8 cellular contexts compared by ENCODE assay signal in the genomic region with DNA sequence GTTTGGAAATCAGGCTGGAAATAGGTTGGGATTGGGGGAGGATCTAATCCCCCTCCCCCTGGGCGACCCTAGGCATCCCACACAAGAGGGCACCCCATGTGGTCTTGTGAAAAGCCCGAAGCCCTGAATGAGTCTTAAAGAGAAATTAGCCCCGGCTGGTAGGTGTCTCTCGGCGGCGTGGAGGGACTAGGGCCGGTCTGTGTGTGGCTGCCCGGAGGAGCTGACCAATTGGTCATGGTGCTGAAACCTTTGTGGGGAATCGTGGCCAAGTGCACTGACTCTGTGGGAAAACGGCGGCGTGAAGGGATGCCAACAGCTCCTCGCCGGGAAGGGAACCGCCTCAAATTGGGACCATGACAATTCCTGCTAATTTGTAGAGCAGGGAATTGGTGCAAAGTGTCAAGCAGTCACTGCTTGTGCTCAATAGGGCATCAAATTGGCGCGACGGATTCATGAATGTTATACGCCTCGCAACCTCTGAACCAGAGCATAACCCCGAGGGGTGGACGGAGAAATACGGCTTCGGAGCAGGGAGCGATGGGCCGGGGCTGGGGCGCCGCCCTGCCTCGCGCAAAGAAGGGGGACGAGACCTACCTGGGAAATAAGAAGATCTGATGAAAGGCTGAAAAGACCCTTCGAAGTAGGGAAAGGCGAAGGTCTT. TPM values are rescaled to one million over a fixed set of nuclear protein-coding genes. Genes with fewer than 3 reads are reported as not detected.
DNase-seq lines count a peak whose midpoint lies in the region; ATAC-seq, FAIRE-seq and TF ChIP-seq lines count a peak whose summit lies in the region.

No MANE protein-coding gene starts in this region.

- no peak overlapping the region for H3K4me3 ChIP-seq in AG04450 (ENCODE audit: low read depth, low read length)
- no peak overlapping the region for H3K4me3 ChIP-seq in GM12878
- H3K4me3 ChIP-seq in thyroid gland (replicated peaks in 1 of 3): no peak overlapping the region

- ATAC-seq in GM12878 (peak; percentile 67), HG03139 (IDR thresholded peaks at IDR 0.05; ENCODE audit: unreplicated experiment) (no peak)
- no peak for ATAC-seq in activated T-helper 17 cell treated with anti-CD3 and anti-CD28 coated beads, Interleukin-2, amount 50 U/mL, for 72 hours (replicated peaks)

- peaks cover 8% of the 10 kb centered on the region for H3K9me3 Mint-ChIP-seq in activated T-helper 17 cell treated with anti-CD3 and anti-CD28 coated beads, Interleukin-2, amount 50 U/mL, for 72 hours

- peaks cover 39% of the 10 kb centered on the region for H3K36me3 Mint-ChIP-seq in activated T-helper 17 cell treated with anti-CD3 and anti-CD28 coated beads, Interleukin-2, amount 50 U/mL, for 72 hours (ENCODE audit: low read depth)

- no peak overlapping the region for H3K27ac Mint-ChIP-seq in activated T-helper 17 cell treated with anti-CD3 and anti-CD28 coated beads, Interleukin-2, amount 50 U/mL, for 72 hours

- no peaks in the 10 kb centered on the region; the same call in 1 of the 2 replicates for H3K4me1 ChIP-seq in GM12878 (ENCODE audit: control insufficient read depth, insufficient read depth, low read length)
- H3K4me1 ChIP-seq in thyroid gland: peaks cover 21 to 28% of the 10 kb centered on the region in 2 donors

- TF ChIP-seq RAD21 in GM12878 (IDR thresholded peaks at IDR 0.05; ENCODE audit: insufficient read depth, low read depth, low read length): no peak

- H3K27ac ChIP-seq in AG04450 (ENCODE audit: low read depth, low read length) (no peak overlapping the region), GM12878 (ENCODE audit: control insufficient read depth, insufficient read depth) (no peak overlapping the region), thyroid gland (no peak overlapping the region)

- no peak overlapping the region for H3K9ac ChIP-seq in GM12878 (ENCODE audit: control insufficient read depth, insufficient read depth, low read length)

- POLR2A ChIA-PET in AG04450 (lab: Yijun Ruan, JAX) (no interaction called here), GM12878 (lab: Charles Lee) (no interaction called here)

- H3K27me3 ChIP-seq in AG04450 (ENCODE audit: control insufficient read depth, insufficient read depth, low read length) (peaks cover 88% of the 10 kb centered on the region), GM12878 (replicated peaks in 1 of 2; ENCODE audit: control insufficient read depth in 2 of 2, insufficient read depth in 2 of 2, low read length in 1 of 2) (peaks cover 14 to 19% of the 10 kb centered on the region in 2 experiments), thyroid gland (peaks cover 54% of the 10 kb centered on the region)

- no peak for TF ChIP-seq POLR2A in GM12878 (IDR thresholded peaks at IDR 0.05; ENCODE audit: low read depth, low read length)
- TF ChIP-seq POLR2A in thyroid gland (IDR thresholded peaks at IDR 0.05): no peak

- in situ Hi-C loops in GM12878 (cut with MboI): no loop called here

- H3K36me3 ChIP-seq in GM12878 (ENCODE audit: control insufficient read depth in 2 of 2, insufficient read depth in 2 of 2, low read length in 1 of 2): no peaks in the 10 kb centered on the region
- H3K36me3 ChIP-seq in thyroid gland: no peaks in the 10 kb centered on the region

- TF ChIP-seq CTCF in AG04450 (IDR thresholded peaks at IDR 0.05; ENCODE audit: low read depth, low read length) (no peak), GM12878 (IDR thresholded peaks at IDR 0.05 in 2 of 3, conservative IDR thresholded peaks at IDR 0.05 in 1 of 3; ENCODE audit: control insufficient read depth in 2 of 3, extremely low read depth in 1 of 3, insufficient read depth in 1 of 3, low read depth in 3 of 3, low read length in 3 of 3) (no peak), thyroid gland (IDR thresholded peaks at IDR 0.05) (no peak)

- peaks cover 29% of the 10 kb centered on the region for H3K4me1 Mint-ChIP-seq in activated T-helper 17 cell treated with anti-CD3 and anti-CD28 coated beads, Interleukin-2, amount 50 U/mL, for 72 hours

- H3K27me3 Mint-ChIP-seq in activated T-helper 17 cell treated with anti-CD3 and anti-CD28 coated beads, Interleukin-2, amount 50 U/mL, for 72 hours: peaks cover 69% of the 10 kb centered on the region

- DNase-seq in AG04450 (ENCODE audit: low read depth, low spot score) (peak; percentile 3), HK-2 (ENCODE audit: unreplicated experiment) (peak; percentile 26), GM12878 (ENCODE audit: low read depth, low spot score) (no peak), kidney tubule cell (ENCODE audit: low spot score) (peak; percentile 47), thyroid gland (peak; percentile 67 to 76), GDM1 (lab: John Stamatoyannopoulos, UW) (no peak)

- no peak overlapping the region for H2AFZ ChIP-seq in GM12878 (ENCODE audit: control insufficient read depth, low read depth, low read length)

- SMC1A ChIA-PET in GM12878 (lab: Charles Lee; ENCODE audit: uncharacterized antibody, unreplicated experiment): no interaction called here

- CTCF ChIA-PET in AG04450 (lab: Charles Lee): interaction anchor here (0.6 to 2.3 kb wide), 3 partner anchors 26 to 451 kb away, joined by 3 to 6 read pairs (median 3); no protein-coding TSS in a partner anchor
- CTCF ChIA-PET in GM12878 (lab: Yijun Ruan, JAX): no interaction called here

- no peak overlapping the region for H3K4me3 Mint-ChIP-seq in activated T-helper 17 cell treated with anti-CD3 and anti-CD28 coated beads, Interleukin-2, amount 50 U/mL, for 72 hours

- TF ChIP-seq EP300 in GM12878 (IDR thresholded peaks at IDR 0.05; ENCODE audit: borderline replicate concordance in 1 of 2, control insufficient read depth in 1 of 2, low read depth in 2 of 2, low read length in 2 of 2): no peak

- intact Hi-C loops in GM12878 (cut with micrococcal nuclease; ENCODE audit: unreplicated experiment) (no loop called here), thyroid gland (cut with DNase I) (no loop called here)

- H3K9me3 ChIP-seq in AG04450 (ENCODE audit: control insufficient read depth, insufficient read depth, low read length) (peaks cover 17% of the 10 kb centered on the region), GM12878 (replicated peaks; ENCODE audit: control insufficient read depth, insufficient read depth, low read length) (no peaks in the 10 kb centered on the region; the same call in 2 of the 3 replicates), thyroid gland (no peaks in the 10 kb centered on the region)

- no peaks in the 10 kb centered on the region for H4K20me1 ChIP-seq in GM12878 (ENCODE audit: control insufficient read depth, insufficient read depth)

- BruUV-seq in GM12878 (replicated peaks; lab: Mats Ljungman, UMichigan): no TSS peak

- FAIRE-seq in GM12878 (lab: Jason Lieb, UNC): no peak

- no peaks in the 10 kb centered on the region for H3K79me2 ChIP-seq in GM12878 (ENCODE audit: control insufficient read depth, insufficient read depth, low read length)

- 48% methylated on average over 33 of the region's 33 CpGs for WGBS in GM12878 (ENCODE audit: insufficient coverage, insufficient replicate concordance, low lambda C conversion rate, missing lambda C conversion rate)
- 5 to 6% methylated on average over 32 to 33 of the region's 33 CpGs for WGBS in thyroid gland, 2 donors

- H3K4me2 ChIP-seq in GM12878 (ENCODE audit: control insufficient read depth, insufficient read depth): no peak overlapping the region

- RAD21 ChIA-PET in GM12878 (lab: Charles Lee; ENCODE audit: unreplicated experiment): no interaction called here

TF ChIP-seq in GM12878, 131 proteins besides CTCF, POLR2A, EP300 and RAD21:
- TF ChIP-seq, protein P1, sequence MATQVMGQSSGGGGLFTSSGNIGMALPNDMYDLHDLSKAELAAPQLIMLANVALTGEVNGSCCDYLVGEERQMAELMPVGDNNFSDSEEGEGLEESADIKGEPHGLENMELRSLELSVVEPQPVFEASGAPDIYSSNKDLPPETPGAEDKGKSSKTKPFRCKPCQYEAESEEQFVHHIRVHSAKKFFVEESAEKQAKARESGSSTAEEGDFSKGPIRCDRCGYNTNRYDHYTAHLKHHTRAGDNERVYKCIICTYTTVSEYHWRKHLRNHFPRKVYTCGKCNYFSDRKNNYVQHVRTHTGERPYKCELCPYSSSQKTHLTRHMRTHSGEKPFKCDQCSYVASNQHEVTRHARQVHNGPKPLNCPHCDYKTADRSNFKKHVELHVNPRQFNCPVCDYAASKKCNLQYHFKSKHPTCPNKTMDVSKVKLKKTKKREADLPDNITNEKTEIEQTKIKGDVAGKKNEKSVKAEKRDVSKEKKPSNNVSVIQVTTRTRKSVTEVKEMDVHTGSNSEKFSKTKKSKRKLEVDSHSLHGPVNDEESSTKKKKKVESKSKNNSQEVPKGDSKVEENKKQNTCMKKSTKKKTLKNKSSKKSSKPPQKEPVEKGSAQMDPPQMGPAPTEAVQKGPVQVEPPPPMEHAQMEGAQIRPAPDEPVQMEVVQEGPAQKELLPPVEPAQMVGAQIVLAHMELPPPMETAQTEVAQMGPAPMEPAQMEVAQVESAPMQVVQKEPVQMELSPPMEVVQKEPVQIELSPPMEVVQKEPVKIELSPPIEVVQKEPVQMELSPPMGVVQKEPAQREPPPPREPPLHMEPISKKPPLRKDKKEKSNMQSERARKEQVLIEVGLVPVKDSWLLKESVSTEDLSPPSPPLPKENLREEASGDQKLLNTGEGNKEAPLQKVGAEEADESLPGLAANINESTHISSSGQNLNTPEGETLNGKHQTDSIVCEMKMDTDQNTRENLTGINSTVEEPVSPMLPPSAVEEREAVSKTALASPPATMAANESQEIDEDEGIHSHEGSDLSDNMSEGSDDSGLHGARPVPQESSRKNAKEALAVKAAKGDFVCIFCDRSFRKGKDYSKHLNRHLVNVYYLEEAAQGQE (IDR thresholded peaks at IDR 0.05; ENCODE audit: low read depth, low read length): peak; percentile 81
- no peak for TF ChIP-seq JUND (IDR thresholded peaks at IDR 0.05; ENCODE audit: low read depth, low read length)

RNA-seq across cellular contexts. Expression of a gene that starts 1.5 kb away (rescaled TPM):
- polyA plus RNA-seq in AG04450 (2011; rRNA removed) (not detected in 2 replicates), GM12878 (2011; rRNA removed) (not detected in 2 replicates), GM12878 (2014; fragmentation: Illumina TruSeq; extraction: Trizol) (not detected in 2 replicates), GM12878 (2014; fragmentation: Nextera tagmentation; extraction: Ambion mirVana) (not detected), GM12878 (2014; rRNA removed) (not detected in 2 replicates), GM12878 (2016; fragmentation: Nextera tagmentation; extraction: Ambion mirVana) (not detected)
- not detected in 2 replicates for polyA minus RNA-seq in AG04450 (2011; rRNA and poly(A)+ RNA removed)
- total RNA-seq in GM12878 (2013; cell fraction: nucleolus; rRNA removed): not detected in 2 replicates
- total RNA-seq in GM12878 (2014; rRNA removed) (not detected in 2 replicates), GM12878 (2014; rRNA removed; fragmentation: Illumina TruSeq; extraction: Trizol) (not detected in 2 replicates), GM12878 (2021) (not detected in 2 replicates), thyroid gland (not detected)
- polyA plus RNA-seq in GM12878 (2011; ENCODE audit: low read depth): not detected
- polyA plus RNA-seq in GM12878 (2011; cell fraction: cytosol; rRNA removed): not detected in 2 replicates
- not detected in 2 replicates for polyA plus RNA-seq in GM12878 (2011; cell fraction: nucleus; rRNA removed)
- not detected in 2 replicates for polyA plus RNA-seq in GM12878 (2012)
- polyA minus RNA-seq in GM12878 (2011; rRNA and poly(A)+ RNA removed): not detected in 2 replicates
- not detected in 2 replicates for polyA minus RNA-seq in GM12878 (2011; cell fraction: cytosol; rRNA and poly(A)+ RNA removed)
- polyA minus RNA-seq in GM12878 (2011; cell fraction: nucleus; rRNA and poly(A)+ RNA removed): not detected in 2 replicates
- total RNA-seq in activated T-helper 17 cell treated with anti-CD3 and anti-CD28 coated beads, Interleukin-2, amount 50 U/mL, for 72 hours: not detected

Comparison
In these comparisons a context has a peak if more than half of its experiments do, and no peak if none do; other contexts are left out.
1. DNase-seq: peak in AG04450 (single experiment), HK-2 (single experiment), kidney tubule cell (single experiment) and thyroid gland (2 of 2); none in GM12878 (single experiment) and GDM1 (single experiment).